ENCODE assay signal across 9 cellular contexts in the genomic region with DNA sequence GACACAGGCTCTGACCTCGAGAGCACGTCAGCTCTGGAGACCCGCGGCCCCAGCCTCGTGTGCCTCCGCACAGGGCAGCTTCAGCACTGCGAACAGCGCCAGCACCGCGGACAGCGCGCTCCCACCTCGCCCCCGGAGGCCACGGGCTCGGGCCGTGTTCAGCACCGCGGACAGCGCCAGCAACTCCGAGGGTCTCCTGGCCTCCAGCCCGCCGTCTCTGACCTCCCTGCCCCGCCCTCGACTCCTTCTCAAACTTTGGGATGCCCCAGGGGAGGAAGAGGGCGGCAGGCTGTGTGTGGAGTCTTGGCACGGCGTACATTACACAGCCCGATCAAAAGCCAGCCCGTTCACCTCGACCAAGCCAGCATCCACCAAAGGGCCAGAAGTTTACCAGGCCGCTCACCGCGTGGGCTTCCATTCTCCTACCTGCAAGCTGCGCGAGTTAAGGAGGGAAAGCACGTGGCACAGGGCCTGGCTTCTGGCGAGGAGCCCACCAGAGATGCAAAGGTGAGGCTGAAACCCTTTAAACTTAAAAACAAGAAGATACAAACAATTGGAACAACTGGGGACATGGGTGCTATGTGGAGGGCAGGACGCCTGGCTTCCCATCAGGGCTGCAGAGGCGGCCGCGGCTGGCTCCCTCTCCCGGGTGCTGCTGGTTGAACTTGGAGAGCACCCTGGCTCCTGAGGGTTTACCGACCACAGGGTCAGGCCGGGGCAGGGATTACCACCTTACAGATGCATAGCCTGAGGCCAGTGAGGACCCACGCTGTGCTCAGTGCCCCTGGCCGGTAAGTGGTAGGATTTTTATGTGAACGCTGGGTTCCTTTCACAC. TPM values are rescaled to one million over a fixed set of nuclear protein-coding genes. Genes with fewer than 3 reads are reported as not detected.
A peak's percentile ranks its signal among the peaks of the same experiment; 100 is the strongest.
DNase-seq lines count a peak whose midpoint lies in the region; ATAC-seq and TF ChIP-seq lines count a peak whose summit lies in the region.
"Had no signal": no experiment of that assay in that cellular context is flagged by ENCODE, and none has a peak within 500 bp of the region (broad histone marks: within the 10 kb centered on the region; RNA-seq: fewer than 3 reads in every experiment).

No MANE protein-coding gene starts in this region.

- peak; percentile 68 for ATAC-seq in activated CD4-positive, alpha-beta T cell treated with anti-CD3 and anti-CD28 coated beads for 36 hours
- no peak for ATAC-seq in HG02973 (IDR thresholded peaks at IDR 0.05; ENCODE audit: unreplicated experiment)

- CTCF ChIA-PET in activated CD4-positive, alpha-beta T cell treated with anti-CD3 and anti-CD28 coated beads for 36 hours (lab: Charles Lee) = no interaction called here

- H3K4me3 ChIP-seq in fibroblast of villous mesenchyme (ENCODE audit: low read depth, low read length) = no peak overlapping the region

- POLR2A ChIA-PET in activated CD4-positive, alpha-beta T cell treated with anti-CD3 and anti-CD28 coated beads for 36 hours (lab: Charles Lee) = no interaction called here

- H3K27ac Mint-ChIP-seq in activated CD4-positive, alpha-beta T cell treated with anti-CD3 and anti-CD28 coated beads for 36 hours = no peak overlapping the region

- DNase-seq in activated CD4-positive, alpha-beta T cell treated with anti-CD3 and anti-CD28 coated beads for 36 hours = peak; percentile 76
- DNase-seq in activated CD4-positive, alpha-beta T cell treated with anti-CD3 and anti-CD28 coated beads for 1 hour = no peak
- DNase-seq in activated CD4-positive, alpha-beta T cell treated with anti-CD3 and anti-CD28 coated beads, Interleukin-2, amount 50 U/mL, for 48 hours = peak; percentile 43 to 54
- DNase-seq in fibroblast of villous mesenchyme (ENCODE audit: low read depth) (peak; percentile 54), posterior vena cava (ENCODE audit: low spot score) (peak; percentile 88), midbrain (lab: John Stamatoyannopoulos, UW) (no peak), HPDE6-E6E7 (ENCODE audit: extremely low spot score) (no peak)

- H3K27me3 Mint-ChIP-seq in activated CD4-positive, alpha-beta T cell treated with anti-CD3 and anti-CD28 coated beads for 36 hours = peaks cover 57% of the 10 kb centered on the region

- no peaks in the 10 kb centered on the region for H3K36me3 Mint-ChIP-seq in activated CD4-positive, alpha-beta T cell treated with anti-CD3 and anti-CD28 coated beads for 36 hours (ENCODE audit: low read depth)

- no peaks in the 10 kb centered on the region for H3K9me3 Mint-ChIP-seq in activated CD4-positive, alpha-beta T cell treated with anti-CD3 and anti-CD28 coated beads for 36 hours (ENCODE audit: low read depth)

- H3K4me3 Mint-ChIP-seq in activated CD4-positive, alpha-beta T cell treated with anti-CD3 and anti-CD28 coated beads for 36 hours = no peak overlapping the region

- intact Hi-C loops in activated CD4-positive, alpha-beta T cell treated with anti-CD3 and anti-CD28 coated beads for 36 hours (cut with DNase I, micrococcal nuclease) = loop anchor here in 1 of 2 experiments (5.0 kb wide), 1 partner anchor 833 kb away; the partner anchor contains the start of gene TMEM271
- intact Hi-C loops in posterior vena cava (cut with DNase I) = no loop called here

- H3K4me1 Mint-ChIP-seq in activated CD4-positive, alpha-beta T cell treated with anti-CD3 and anti-CD28 coated beads for 36 hours = peaks cover 5% of the 10 kb centered on the region

- TF ChIP-seq CTCF in fibroblast of villous mesenchyme (IDR thresholded peaks at IDR 0.05; ENCODE audit: insufficient read depth, low read depth, low read length) = no peak

RNA-seq across cellular contexts. Expression of gene NKX1-1, which starts 4.5 kb away (rescaled TPM):
- not detected for total RNA-seq in activated CD4-positive, alpha-beta T cell treated with anti-CD3 and anti-CD28 coated beads for 36 hours
- total RNA-seq in fibroblast of villous mesenchyme = not detected in 2 replicates
- total RNA-seq in posterior vena cava = not detected
- total RNA-seq: temporal lobe had no signal

Comparison
In these comparisons a context has a peak if more than half of its experiments do, and no peak if none do; other contexts are left out.
1. DNase-seq: peak in activated CD4-positive, alpha-beta T cell treated with anti-CD3 and anti-CD28 coated beads for 36 hours (single experiment), activated CD4-positive, alpha-beta T cell treated with anti-CD3 and anti-CD28 coated beads, Interleukin-2, amount 50 U/mL, for 48 hours (2 of 2), fibroblast of villous mesenchyme (single experiment) and posterior vena cava (single experiment); none in activated CD4-positive, alpha-beta T cell treated with anti-CD3 and anti-CD28 coated beads for 1 hour (single experiment), midbrain (single experiment) and HPDE6-E6E7 (single experiment).